In the genomic region with DNA sequence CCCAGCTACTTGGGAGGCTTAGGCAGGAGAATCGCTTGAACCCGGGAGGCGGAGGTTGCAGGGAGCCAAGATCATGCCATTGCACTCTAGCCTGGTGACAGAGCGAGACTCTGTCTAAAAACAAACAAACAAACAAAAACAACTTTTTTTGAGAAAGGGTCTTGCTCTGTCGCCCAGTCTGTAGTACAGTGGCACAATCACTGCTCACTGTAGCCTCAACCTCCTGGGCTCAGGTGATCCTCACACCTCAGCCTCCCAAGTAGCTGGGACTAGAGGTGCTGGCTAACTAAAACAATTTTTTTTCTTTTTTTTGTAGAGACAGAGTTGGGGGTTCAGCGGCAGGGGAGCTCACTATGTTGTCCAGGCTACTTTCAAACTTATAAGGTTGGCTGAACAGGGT, we compare ENCODE assay signal across 4 cellular contexts.
A peak's percentile ranks its signal among the peaks of the same experiment; 100 is the strongest.
TF ChIP-seq lines count a peak whose summit lies in the region.

No MANE protein-coding gene starts in this region.

TF ChIP-seq in HEK293, 187 proteins besides CTCF, POLR2A, EP300 and RAD21:
- 0 out of 2 replicates have a peak, but pooled peaks have one; percentile 23 for TF ChIP-seq ZNF121 (tag by site-specific recombination; IDR thresholded peaks at IDR 0.05)

TF ChIP-seq in WTC11, 78 proteins besides CTCF, POLR2A, EP300 and RAD21:
- peak; percentile 36; the same call in 1 of the 2 replicates for TF ChIP-seq ZNF121 (CRISPR knock-in tag; IDR thresholded peaks at IDR 0.05)

TF ChIP-seq in K562, 482 proteins besides CTCF, POLR2A, EP300 and RAD21:
- peak; percentile 78 for TF ChIP-seq ZNF121 (CRISPR knock-in tag; conservative IDR thresholded peaks at IDR 0.05)
TF ChIP-seq in K562: peak in this region for 1; not testable (repeated sequence) for 481.

TF ChIP-seq in HepG2, 621 proteins besides CTCF, POLR2A, EP300 and RAD21:
- TF ChIP-seq ZNF121 (CRISPR knock-in tag; IDR thresholded peaks at IDR 0.05), result peak; percentile 84
